ENCODE assay signal across 24 cellular contexts in genomic region chr1:117180571-117180970, GRCh38. TPM values are rescaled to one million over a fixed set of nuclear protein-coding genes. Genes with fewer than 3 reads are reported as not detected.
DNase-seq lines count a peak whose midpoint lies in the region; ATAC-seq and TF ChIP-seq lines count a peak whose summit lies in the region.
"Had no signal": no experiment of that assay in that cellular context is flagged by ENCODE, and none has a peak within 500 bp of the region (broad histone marks: within the 10 kb centered on the region; RNA-seq: fewer than 3 reads in every experiment).

No MANE protein-coding gene starts in this region.

- H2BK120ac ChIP-seq in mesendoderm (ENCODE audit: low read depth, low read length), result no peak overlapping the region

- H3K23ac ChIP-seq in mesendoderm (ENCODE audit: low read length), result no peak overlapping the region

- H3K79me2 ChIP-seq in mesendoderm (ENCODE audit: control insufficient read depth, insufficient read depth, low read length), result no peaks in the 10 kb centered on the region
- H3K79me2 ChIP-seq: parathyroid adenoma had no signal

- H3K4me2 ChIP-seq in mesendoderm (ENCODE audit: low read length), result no peak overlapping the region

- no peak for TF ChIP-seq CTCF in sigmoid colon (IDR thresholded peaks at IDR 0.05)

- no peak for TF ChIP-seq EP300 in sigmoid colon (IDR thresholded peaks at IDR 0.05)

- H2AK5ac ChIP-seq in mesendoderm (ENCODE audit: low read length), result no peak overlapping the region

- peak overlapping the region; percentile 27 for H3K56ac ChIP-seq in mesendoderm (ENCODE audit: low read length)

- H3K27ac ChIP-seq in mesendoderm (ENCODE audit: low read depth, low read length), result no peak overlapping the region
- H3K27ac ChIP-seq in sigmoid colon, result no peak overlapping the region
- H3K27ac ChIP-seq: parathyroid adenoma had no signal

- H3K36me3 ChIP-seq in mesendoderm (ENCODE audit: control insufficient read depth, insufficient read depth, low read length), result no peaks in the 10 kb centered on the region
- H3K36me3 ChIP-seq in sigmoid colon, result no peaks in the 10 kb centered on the region

- H2BK5ac ChIP-seq in mesendoderm (ENCODE audit: low read length), result no peak overlapping the region

- no peak overlapping the region for H3K9ac ChIP-seq in mesendoderm (ENCODE audit: low read length)
- H3K9ac ChIP-seq: parathyroid adenoma had no signal

- no peak overlapping the region for H4K5ac ChIP-seq in mesendoderm (ENCODE audit: low read length)

- no peak overlapping the region for H3K4ac ChIP-seq in mesendoderm (ENCODE audit: low read depth, low read length)

- intact Hi-C loops in sciatic nerve (cut with DNase I), result no loop called here
- intact Hi-C loops in sigmoid colon (cut with DNase I), result no loop called here

- DNase-seq in NCI-H1092 treated with DMSO at 0.1 percent for 48 hours (lab: John Stamatoyannopoulos, UW) (peak; percentile 15), NCI-H1092 (lab: John Stamatoyannopoulos, UW) (no peak), NCI-H226 (peak; percentile 36), mesendoderm (no peak), sciatic nerve (ENCODE audit: low spot score) (no peak), NOMO-1 treated with DMSO at 0.1 percent for 48 hours (lab: John Stamatoyannopoulos, UW; ENCODE audit: unreplicated experiment) (no peak), sigmoid colon (no peak)
- DNase-seq: activated CD4-positive, alpha-beta T cell treated with anti-CD3 and anti-CD28 coated beads, Interleukin-2, amount 50 U/mL, for 48 hours; activated naive CD4-positive, alpha-beta T cell treated with anti-CD3 and anti-CD28 coated beads, Interleukin-2, amount 10 ng/mL, durations not matched to agents 7 days and 5 days; AML-193; CD4-positive, alpha-beta memory T cell; DMS53; naive thymus-derived CD8-positive, alpha-beta T cell; NCI-H774; RPMI8226; stimulated activated CD4-positive, alpha-beta T cell treated with anti-CD3 and anti-CD28 coated beads, Interleukin-4, amount 100 ng/mL, for 4 hours had no signal

- ATAC-seq in sciatic nerve (peak; percentile 13), GM21825 (IDR thresholded peaks at IDR 0.05; ENCODE audit: unreplicated experiment) (no peak)
- ATAC-seq: activated CD4-positive, CD25-positive, alpha-beta regulatory T cell treated with anti-CD3 and anti-CD28 coated beads, Interleukin-2, amount 50 U/mL, for 24 hours; HCT116; naive thymus-derived CD8-positive, alpha-beta T cell; stimulated activated memory B cell treated with anti-CD40 and anti-IgM and Interleukin-4, amounts not matched to agents 10 μg/mL and 1 μg/mL and 100 μg/mL, for 72 hours had no signal

- no CpG with 5 or more reads among the region's 2 CpGs for WGBS in mesendoderm (ENCODE audit: extremely low coverage, insufficient coverage, low lambda C conversion rate)
- WGBS in sigmoid colon, 2 donors, result 89 to 92% methylated on average over 2 of the region's 2 CpGs

- peaks cover 2% of the 10 kb centered on the region for H3K4me1 ChIP-seq in mesendoderm (ENCODE audit: control insufficient read depth, low read depth, low read length)
- H3K4me1 ChIP-seq in sigmoid colon, result no peaks in the 10 kb centered on the region
- H3K4me1 ChIP-seq: parathyroid adenoma had no signal

- TF ChIP-seq POLR2A in sigmoid colon (IDR thresholded peaks at IDR 0.05), result no peak

- H3K27me3 ChIP-seq in mesendoderm (ENCODE audit: insufficient read depth, low read length, poor library complexity), result no peaks in the 10 kb centered on the region
- H3K27me3 ChIP-seq in sigmoid colon, result no peaks in the 10 kb centered on the region

- H4K8ac ChIP-seq in mesendoderm (ENCODE audit: low read depth, low read length), result no peak overlapping the region

- H3K4me3 ChIP-seq in mesendoderm (ENCODE audit: low read length) (no peak overlapping the region), sigmoid colon (no peak overlapping the region)

- H2BK15ac ChIP-seq in mesendoderm (replicated peaks; ENCODE audit: low read depth), result no peak overlapping the region

- no peak overlapping the region for H3K18ac ChIP-seq in mesendoderm (ENCODE audit: low read length)

- no peaks in the 10 kb centered on the region for H3K79me1 ChIP-seq in mesendoderm (ENCODE audit: low read length)

- no peaks in the 10 kb centered on the region for H3K9me3 ChIP-seq in sigmoid colon

RNA-seq across cellular contexts. Expression of gene VTCN1, which starts 30.2 kb away (rescaled TPM):
- 0.07 TPM for polyA plus RNA-seq in mesendoderm (2013, experiment 1 of 2)
- polyA plus RNA-seq in mesendoderm (2013, experiment 2 of 2), result 0.03 TPM
- total RNA-seq in sciatic nerve, result not detected
- total RNA-seq in sigmoid colon, result not detected
- polyA plus RNA-seq in sigmoid colon, result not detected
- total RNA-seq: CD4-positive, alpha-beta memory T cell; glomerular endothelial cell; HT-29; naive thymus-derived CD8-positive, alpha-beta T cell; T-helper 1 cell treated with Interleukin-12 subunit alpha and Interleukin-12 subunit beta and Interleukin-4 antibody, amounts not matched to agents 30 ng/mL and 1 ng/mL, for 36 hours had no signal
- polyA plus RNA-seq: CD4-positive, alpha-beta memory T cell; naive thymus-derived CD8-positive, alpha-beta T cell had no signal

RNA-seq across cellular contexts. Expression of gene TRIM45, which starts 59.0 kb away (rescaled TPM):
- 4.5 TPM for polyA plus RNA-seq in mesendoderm (2013, experiment 1 of 2)
- 4.5 TPM for polyA plus RNA-seq in mesendoderm (2013, experiment 2 of 2)
- total RNA-seq in sciatic nerve (9.0 TPM), sigmoid colon (1 to 10 TPM; 2.1 to 9.1 (median 4.5) TPM)
- polyA plus RNA-seq in sigmoid colon, result 1 to 10 TPM in 1 of 3 donors, under 1 TPM in 2; 0.46 to 1.0 (median 0.60) TPM

Comparison
In these comparisons a context has a peak if more than half of its experiments do, and no peak if none do; other contexts are left out.
1. DNase-seq: peak in NCI-H1092 treated with DMSO at 0.1 percent for 48 hours (single experiment) and NCI-H226 (single experiment); none in NCI-H1092 (single experiment), mesendoderm (single experiment), sciatic nerve (single experiment), NOMO-1 treated with DMSO at 0.1 percent for 48 hours (single experiment) and sigmoid colon (single experiment).